Comparison of ENCODE assay signal across 19 cellular contexts in genomic region chr18:56511996-56512395, GRCh38.
DNase-seq lines count a peak whose midpoint lies in the region; ATAC-seq and TF ChIP-seq lines count a peak whose summit lies in the region.
"Had no signal": no experiment of that assay in that cellular context is flagged by ENCODE, and none has a peak within 500 bp of the region (broad histone marks: within the 10 kb centered on the region; RNA-seq: fewer than 3 reads in every experiment).

No MANE protein-coding gene starts in this region.

- no peak for TF ChIP-seq POLR2A in uterus (IDR thresholded peaks at IDR 0.05)

- H2AFZ ChIP-seq in MM.1S (ENCODE audit: low read length), result no peak overlapping the region

- intact Hi-C loops in uterus (cut with DNase I; ENCODE audit: low total_unique reads), result no loop called here

- H3K4me1 ChIP-seq in MM.1S (ENCODE audit: low read length), result peaks cover 9% of the 10 kb centered on the region; the same call in 1 of the 2 replicates
- H3K4me1 ChIP-seq in uterus, result no peaks in the 10 kb centered on the region
- H3K4me1 ChIP-seq: body of pancreas had no signal

- no peaks in the 10 kb centered on the region for H3K9me3 ChIP-seq in MM.1S (replicated peaks; ENCODE audit: insufficient read depth, low read length)
- H3K9me3 ChIP-seq in uterus, result no peaks in the 10 kb centered on the region
- H3K9me3 ChIP-seq: body of pancreas, HAP-1 had no signal

- DNase-seq in GM06990 (ENCODE audit: extremely low read depth, insufficient read length) (peak; percentile 35), MM.1S (peak; percentile 51), uterus (no peak), putamen (ENCODE audit: low spot score) (no peak), DMS79 (lab: John Stamatoyannopoulos, UW) (no peak)
- no peak for DNase-seq in activated naive CD4-positive, alpha-beta T cell (lab: John Stamatoyannopoulos, UW)
- DNase-seq: activated CD8-positive, alpha-beta memory T cell treated with anti-CD3 and anti-CD28 coated beads, Interleukin-2, amount 10 ng/mL, durations not matched to agents 7 days and 5 days; activated naive CD4-positive, alpha-beta T cell treated with Interleukin-2 at 50 U/mL for 16 hours; body of pancreas; dorsolateral prefrontal cortex; hippocampal formation; left cardiac atrium; NCI-H1048; OCI-M1 had no signal

- no peak overlapping the region for H3K4me2 ChIP-seq in MM.1S (ENCODE audit: low read depth, low read length)

- no peaks in the 10 kb centered on the region for H3F3A ChIP-seq in MM.1S (ENCODE audit: insufficient read depth, low read length)

- peak; percentile 60 for ATAC-seq in GM19035 (IDR thresholded peaks at IDR 0.05; ENCODE audit: unreplicated experiment)
- peak; percentile 55 for ATAC-seq in HG02884 (IDR thresholded peaks at IDR 0.05; ENCODE audit: unreplicated experiment)
- ATAC-seq: activated CD8-positive, alpha-beta memory T cell treated with anti-CD3 and anti-CD28 coated beads, Interleukin-2, amount 10 ng/mL, durations not matched to agents 7 days and 5 days; body of pancreas; left cardiac atrium; SK-N-SH treated with all-trans-retinoic acid at 6 μM for 48 hours had no signal

- TF ChIP-seq CTCF in GM06990 (IDR thresholded peaks at IDR 0.05; ENCODE audit: insufficient read depth, low read length, poor library complexity, severe bottlenecking) (no peak), MM.1S (IDR thresholded peaks at IDR 0.05; ENCODE audit: low read length) (no peak), uterus (IDR thresholded peaks at IDR 0.05) (no peak)

- H3K36me3 ChIP-seq in GM06990 (ENCODE audit: control insufficient read depth, insufficient read depth, low read length), result no peaks in the 10 kb centered on the region
- H3K36me3 ChIP-seq in MM.1S (replicated peaks; ENCODE audit: insufficient read depth, low read length), result no peaks in the 10 kb centered on the region
- H3K36me3 ChIP-seq in uterus, result no peaks in the 10 kb centered on the region
- H3K36me3 ChIP-seq: HAP-1 had no signal

- H3K27ac ChIP-seq in MM.1S (ENCODE audit: low read length) (peak overlapping the region; percentile 2; the same call in 1 of the 2 replicates), uterus (no peak overlapping the region)
- H3K27ac ChIP-seq: body of pancreas, dorsolateral prefrontal cortex, VCaP had no signal

- H4K20me1 ChIP-seq in MM.1S (ENCODE audit: insufficient read depth, low read length), result no peaks in the 10 kb centered on the region

- no peaks in the 10 kb centered on the region for H3K9me2 ChIP-seq in MM.1S (replicated peaks; ENCODE audit: insufficient read depth, low read length)

- H3K9ac ChIP-seq in MM.1S (ENCODE audit: low read length), result no peak overlapping the region

- no peak overlapping the region for H3K4me3 ChIP-seq in GM06990 (replicated peaks; ENCODE audit: low read depth, low read length)
- H3K4me3 ChIP-seq in MM.1S (ENCODE audit: low read length), result no peak overlapping the region
- H3K4me3 ChIP-seq in uterus, result no peak overlapping the region
- H3K4me3 ChIP-seq: body of pancreas, dorsolateral prefrontal cortex, HAP-1 had no signal

- H3K79me2 ChIP-seq in MM.1S (ENCODE audit: low read length), result no peaks in the 10 kb centered on the region

- H3K27me3 ChIP-seq in GM06990 (replicated peaks; ENCODE audit: control insufficient read depth, insufficient read depth, low read length), result no peaks in the 10 kb centered on the region
- no peaks in the 10 kb centered on the region for H3K27me3 ChIP-seq in MM.1S (replicated peaks; ENCODE audit: insufficient read depth, low read length)
- H3K27me3 ChIP-seq in uterus, result no peaks in the 10 kb centered on the region
- H3K27me3 ChIP-seq: body of pancreas, dorsolateral prefrontal cortex had no signal

Comparison
In these comparisons a context has a peak if more than half of its experiments do, and no peak if none do; other contexts are left out.
1. DNase-seq: peak in GM06990 (single experiment) and MM.1S (single experiment); none in uterus (0 of 2), putamen (single experiment), DMS79 (single experiment) and activated naive CD4-positive, alpha-beta T cell (0 of 4).